14 cellular contexts compared by ENCODE assay signal in the genomic region with DNA sequence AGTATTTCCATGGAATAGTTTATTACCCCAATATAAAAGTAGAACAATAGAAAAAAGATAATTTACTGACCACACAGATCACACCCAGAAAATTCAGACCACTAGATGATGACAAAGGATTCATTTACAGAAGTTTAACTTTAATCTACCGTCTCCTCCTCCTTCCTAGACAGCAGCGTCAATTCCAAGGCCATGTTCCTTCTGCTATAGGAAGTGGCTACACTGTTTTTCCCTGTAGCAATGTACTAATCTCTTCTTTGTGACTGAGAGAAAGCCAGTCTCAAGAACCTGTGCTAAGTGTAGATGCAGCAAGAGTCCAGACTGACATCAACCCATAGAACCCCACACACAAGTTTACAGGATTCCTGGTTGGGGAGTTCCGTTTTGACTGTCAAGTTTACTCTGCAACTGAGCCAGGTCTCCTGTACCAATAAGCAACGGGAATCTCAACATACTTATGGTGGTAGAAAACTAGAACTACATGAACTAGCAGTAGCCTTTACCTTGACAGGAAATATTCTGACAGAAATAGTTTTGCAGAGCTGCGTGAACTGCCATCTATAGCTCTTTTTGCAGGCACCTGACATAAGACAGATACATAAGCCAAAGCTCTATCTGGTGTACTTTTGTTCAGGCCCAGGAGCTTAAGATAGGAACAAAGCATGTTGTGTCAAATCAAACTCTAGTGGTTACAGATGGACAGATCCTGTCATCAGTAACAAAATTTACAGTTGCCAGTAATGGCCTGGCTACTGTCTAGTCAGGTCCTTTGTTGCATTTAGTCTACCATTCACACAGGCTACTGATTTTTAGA. TPM values are rescaled to one million over a fixed set of nuclear protein-coding genes. Genes with fewer than 3 reads are reported as not detected.
DNase-seq lines count a peak whose midpoint lies in the region; ATAC-seq and TF ChIP-seq lines count a peak whose summit lies in the region.
"Had no signal": no experiment of that assay in that cellular context is flagged by ENCODE, and none has a peak within 500 bp of the region (broad histone marks: within the 10 kb centered on the region; RNA-seq: fewer than 3 reads in every experiment).

No MANE protein-coding gene starts in this region.

- H3F3A ChIP-seq in MM.1S (ENCODE audit: insufficient read depth, low read length) = no peaks in the 10 kb centered on the region

- H3K4me3 ChIP-seq in MM.1S (ENCODE audit: low read length) (no peak overlapping the region), thymus (ENCODE audit: low read length) (no peak overlapping the region)
- H3K4me3 ChIP-seq: PC-9 had no signal

- H3K9me3 ChIP-seq in MM.1S (replicated peaks; ENCODE audit: insufficient read depth, low read length) (no peaks in the 10 kb centered on the region), thymus (ENCODE audit: control insufficient read depth) (no peaks in the 10 kb centered on the region)

- H3K4me3 Mint-ChIP-seq in osteocyte (ENCODE audit: unreplicated experiment) = no peak overlapping the region

- H3K27me3 ChIP-seq in MM.1S (replicated peaks; ENCODE audit: insufficient read depth, low read length) (no peaks in the 10 kb centered on the region), thymus (ENCODE audit: control insufficient read depth, insufficient read depth) (no peaks in the 10 kb centered on the region)

- H3K4me1 Mint-ChIP-seq in osteocyte (ENCODE audit: unreplicated experiment) = peaks cover 53% of the 10 kb centered on the region

- intact Hi-C loops in Right ventricle myocardium inferior (cut with DNase I) = no loop called here
- intact Hi-C loops in cardiac septum (cut with DNase I) = no loop called here

- H3K27me3 Mint-ChIP-seq in osteocyte (ENCODE audit: unreplicated experiment) = no peaks in the 10 kb centered on the region

- peaks cover 3% of the 10 kb centered on the region for H3K36me3 Mint-ChIP-seq in osteocyte (ENCODE audit: unreplicated experiment)

- no peaks in the 10 kb centered on the region for H3K9me3 Mint-ChIP-seq in osteocyte (ENCODE audit: unreplicated experiment)

- H3K36me3 ChIP-seq in MM.1S (replicated peaks; ENCODE audit: insufficient read depth, low read length) (no peaks in the 10 kb centered on the region), thymus (ENCODE audit: control insufficient read depth, insufficient read depth) (no peaks in the 10 kb centered on the region)

- DNase-seq in Right ventricle myocardium inferior (ENCODE audit: missing footprints) = no peak
- DNase-seq in cardiac septum (ENCODE audit: low spot score) = no peak
- peak; percentile 25 for DNase-seq in MM.1S
- DNase-seq in foreskin melanocyte = peak; percentile 37
- DNase-seq in NCI-H2171 (lab: John Stamatoyannopoulos, UW) = no peak
- DNase-seq in osteocyte (ENCODE audit: extremely low spot score, unreplicated experiment) = no peak
- no peak for DNase-seq in DMS 273 (lab: John Stamatoyannopoulos, UW; ENCODE audit: unreplicated experiment)
- DNase-seq: activated CD4-positive, alpha-beta T cell treated with anti-CD3 and anti-CD28 coated beads for 48 hours; anterior cingulate cortex; GDM1; occipital lobe; PC-9 had no signal

- TF ChIP-seq CTCF in MM.1S (IDR thresholded peaks at IDR 0.05; ENCODE audit: low read length) = no peak
- no peak for TF ChIP-seq CTCF in osteocyte (IDR thresholded peaks at IDR 0.05)

- no peak overlapping the region for H2AFZ ChIP-seq in MM.1S (ENCODE audit: low read length)
- H2AFZ ChIP-seq: PC-9 had no signal

- H3K4me1 ChIP-seq in MM.1S (ENCODE audit: low read length) = peaks cover 15% of the 10 kb centered on the region; the same call in 1 of the 2 replicates
- peaks cover 10% of the 10 kb centered on the region for H3K4me1 ChIP-seq in thymus (ENCODE audit: control insufficient read depth, insufficient read depth, low read length)

- no peak overlapping the region for H3K4me2 ChIP-seq in MM.1S (ENCODE audit: low read depth, low read length)
- H3K4me2 ChIP-seq: PC-9 had no signal

- H3K27ac ChIP-seq in MM.1S (ENCODE audit: low read length) (no peak overlapping the region), thymus (ENCODE audit: low read depth) (peak overlapping the region; percentile 15)
- H3K27ac ChIP-seq: epithelial cell of prostate had no signal

- no peaks in the 10 kb centered on the region for H3K9me2 ChIP-seq in MM.1S (replicated peaks; ENCODE audit: insufficient read depth, low read length)

- H4K20me1 ChIP-seq in MM.1S (ENCODE audit: insufficient read depth, low read length) = no peaks in the 10 kb centered on the region

- no peak overlapping the region for H3K27ac Mint-ChIP-seq in osteocyte (ENCODE audit: unreplicated experiment)

- 89% methylated on average over 5 of the region's 5 CpGs for WGBS in thymus

- peaks cover 70% of the 10 kb centered on the region for H3K79me2 ChIP-seq in MM.1S (ENCODE audit: low read length)

- H3K9ac ChIP-seq in MM.1S (ENCODE audit: low read length) = no peak overlapping the region

- peak; percentile 65 for ATAC-seq in Right ventricle myocardium inferior

RNA-seq across cellular contexts. Expression of a gene that starts 42.9 kb away (rescaled TPM):
- total RNA-seq in Right ventricle myocardium inferior (26.7 TPM), cardiac septum (24.3 TPM), osteocyte (59.0 and 71.9 TPM in 2 replicates)
- polyA plus RNA-seq in thymus = 37.0 TPM

Comparison
In these comparisons a context has a peak if more than half of its experiments do, and no peak if none do; other contexts are left out.
1. DNase-seq: peak in MM.1S (single experiment) and foreskin melanocyte (single experiment); none in Right ventricle myocardium inferior (single experiment), cardiac septum (single experiment), NCI-H2171 (single experiment), osteocyte (single experiment) and DMS 273 (single experiment).